Comparison of ENCODE assay signal across 12 cellular contexts in genomic region chr6:3088446-3088845, GRCh38. TPM values are rescaled to one million over a fixed set of nuclear protein-coding genes. Genes with fewer than 3 reads are reported as not detected.
DNase-seq lines count a peak whose midpoint lies in the region; ATAC-seq and TF ChIP-seq lines count a peak whose summit lies in the region.
"Had no signal": no experiment of that assay in that cellular context is flagged by ENCODE, and none has a peak within 500 bp of the region (broad histone marks: within the 10 kb centered on the region; RNA-seq: fewer than 3 reads in every experiment).

No MANE protein-coding gene starts in this region.

- H3K4me1 ChIP-seq in adipocyte (ENCODE audit: control insufficient read depth, insufficient read depth, low read length) = peaks cover 9% of the 10 kb centered on the region
- H3K4me1 ChIP-seq in right cardiac atrium (ENCODE audit: control insufficient read depth, insufficient read depth, low read length) = no peaks in the 10 kb centered on the region
- peaks cover 0 to 22% (median 2%) of the 10 kb centered on the region in 6 donors for H3K4me1 ChIP-seq in spleen

- WGBS in right cardiac atrium = 74% methylated on average over 4 of the region's 4 CpGs
- 90 to 100% (median 95%) methylated on average over 1 to 4 of the region's 4 CpGs for WGBS in spleen, 5 donors

- H3K36me3 ChIP-seq in adipocyte (ENCODE audit: control insufficient read depth, insufficient read depth, low read length, severe bottlenecking) (peaks cover 56% of the 10 kb centered on the region), spleen (peaks cover 6 to 73% (median 50%) of the 10 kb centered on the region in 6 donors)

- H3K27me3 ChIP-seq in adipocyte (replicated peaks; ENCODE audit: control insufficient read depth, insufficient read depth, low read length) (no peaks in the 10 kb centered on the region), right cardiac atrium (ENCODE audit: control insufficient read depth, insufficient read depth) (no peaks in the 10 kb centered on the region), spleen (replicated peaks in 1 of 7) (no peaks in the 10 kb centered on the region)
- H3K27me3 ChIP-seq: neutrophil had no signal

- no peak overlapping the region for H3K9ac ChIP-seq in adipocyte (ENCODE audit: low read length)

- intact Hi-C loops in right cardiac atrium (cut with DNase I) = no loop called here
- intact Hi-C loops in spleen (cut with DNase I; ENCODE audit: low total_unique reads) = no loop called here

- H3K27ac ChIP-seq in right cardiac atrium (ENCODE audit: low read length) = no peak overlapping the region
- peak overlapping the region in 5 of 8 donors; percentile 4 to 54 (median 41) for H3K27ac ChIP-seq in spleen
- H3K27ac ChIP-seq: neutrophil had no signal

- no peaks in the 10 kb centered on the region for H3K9me3 ChIP-seq in adipocyte (ENCODE audit: control insufficient read depth, low read length)
- H3K9me3 ChIP-seq in right cardiac atrium (ENCODE audit: control insufficient read depth, low read length) = no peaks in the 10 kb centered on the region
- H3K9me3 ChIP-seq in spleen = no peaks in the 10 kb centered on the region
- H3K9me3 ChIP-seq: neutrophil had no signal

- no peak for TF ChIP-seq POLR2A in spleen (IDR thresholded peaks at IDR 0.05)

- peak; percentile 49 for DNase-seq in NCI-H2029 (lab: John Stamatoyannopoulos, UW)
- DNase-seq in NCI-H2029 treated with DMSO at 0.1 percent for 48 hours (lab: John Stamatoyannopoulos, UW) = no peak
- no peak for DNase-seq in adipocyte (ENCODE audit: low read depth)
- peak in 2 of 3 donors; percentile 27 to 68 for DNase-seq in right cardiac atrium
- no peak for DNase-seq in spleen
- DNase-seq in RPMI8226 = no peak
- no peak for DNase-seq in SK-N-DZ (ENCODE audit: low spot score)
- DNase-seq in DMS53 treated with DMSO at 0.1 percent for 48 hours (lab: John Stamatoyannopoulos, UW; ENCODE audit: unreplicated experiment) = no peak
- DNase-seq: 8988T, caudate nucleus, H9 had no signal

- peak; percentile 75 to 82 for ATAC-seq in right cardiac atrium

- H3K4me3 ChIP-seq in adipocyte (ENCODE audit: low read length) = peak overlapping the region; percentile 42
- H3K4me3 ChIP-seq in right cardiac atrium (ENCODE audit: low read length) = no peak overlapping the region
- no peak overlapping the region for H3K4me3 ChIP-seq in spleen

- TF ChIP-seq CTCF in spleen (IDR thresholded peaks at IDR 0.05 in 8 of 11, conservative IDR thresholded peaks at IDR 0.05 in 3 of 11) = no peak

RNA-seq across cellular contexts. Expression of gene RIPK1, which starts 20.2 kb away (rescaled TPM):
- total RNA-seq in right cardiac atrium (10 to 100 TPM in 1 of 4 donors, 1 to 10 TPM in 3; 8.0 to 11.5 (median 8.6) TPM), spleen (10 to 100 TPM; 24.7 to 37.1 (median 29.8) TPM)
- polyA plus RNA-seq in right cardiac atrium (6.8 TPM), spleen (10 to 100 TPM in 2 of 3 donors, 1 to 10 TPM in 1; 8.7 to 14.5 (median 11.5) TPM)
- 2.3 and 3.1 TPM in 2 replicates for polyA plus RNA-seq in SK-N-DZ (2014; cell fraction: cytosol; rRNA removed)
- polyA plus RNA-seq in SK-N-DZ (2014; cell fraction: nucleus; rRNA removed) = 2.6 and 3.3 TPM in 2 replicates

RNA-seq across cellular contexts. Expression of gene BPHL, which starts 30.1 kb away (rescaled TPM):
- total RNA-seq in right cardiac atrium = 10 to 100 TPM in 2 of 4 donors, 1 to 10 TPM in 2; 9.3 to 11.4 (median 10.1) TPM
- polyA plus RNA-seq in right cardiac atrium = 13.1 TPM
- 10 to 100 TPM in 2 of 7 donors, 1 to 10 TPM in 5; 6.6 to 11.3 (median 9.2) TPM for total RNA-seq in spleen
- polyA plus RNA-seq in spleen = 10 to 100 TPM in 2 of 3 donors, 1 to 10 TPM in 1; 8.7 to 11.0 (median 10.8) TPM
- 33.5 and 49.0 TPM in 2 replicates for polyA plus RNA-seq in SK-N-DZ (2014; cell fraction: cytosol; rRNA removed)
- 31.5 and 43.3 TPM in 2 replicates for polyA plus RNA-seq in SK-N-DZ (2014; cell fraction: nucleus; rRNA removed)

Comparison
In these comparisons a context has a peak if more than half of its experiments do, and no peak if none do; other contexts are left out.
1. DNase-seq: peak in NCI-H2029 (single experiment) and right cardiac atrium (2 of 3); none in NCI-H2029 treated with DMSO at 0.1 percent for 48 hours (single experiment), adipocyte (single experiment), spleen (single experiment), RPMI8226 (single experiment), SK-N-DZ (single experiment) and DMS53 treated with DMSO at 0.1 percent for 48 hours (single experiment).